In the genomic region with DNA sequence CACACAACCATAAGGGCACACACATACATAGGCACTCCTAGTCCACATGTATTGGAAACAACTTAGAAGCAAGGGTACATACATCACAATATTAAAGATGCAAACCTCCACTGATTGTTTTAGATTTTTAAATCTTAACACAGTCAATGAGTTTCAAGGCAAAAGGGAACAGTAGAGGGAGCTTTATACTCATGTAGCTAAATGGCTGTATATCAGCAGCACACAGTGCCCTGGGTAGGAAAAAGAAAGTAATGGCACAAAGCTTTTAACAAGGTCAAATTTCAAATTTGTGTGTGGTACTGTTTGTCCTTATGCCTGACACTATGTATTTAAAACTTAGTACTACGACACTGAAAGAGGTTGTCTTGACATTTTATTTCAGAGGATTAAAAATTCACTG, we compare ENCODE assay signal across 8 cellular contexts.
DNase-seq lines count a peak whose midpoint lies in the region; ATAC-seq and TF ChIP-seq lines count a peak whose summit lies in the region.

No MANE protein-coding gene starts in this region.

- DNase-seq in NCI-H748 (lab: John Stamatoyannopoulos, UW; ENCODE audit: unreplicated experiment), result peak; percentile 43
- no peak for DNase-seq in NCI-H748 treated with DMSO at 0.1 percent for 48 hours (lab: John Stamatoyannopoulos, UW)
- peak; percentile 2 for DNase-seq in NCI-H146 treated with DMSO at 0.1 percent for 48 hours (lab: John Stamatoyannopoulos, UW; ENCODE audit: unreplicated experiment)
- DNase-seq in ascending aorta (ENCODE audit: low spot score in 2 of 2), result no peak
- DNase-seq in inferior parietal cortex (ENCODE audit: extremely low spot score), result peak; percentile 71
- DNase-seq in superior temporal gyrus (ENCODE audit: extremely low spot score), result peak; percentile 86

- H3K27me3 ChIP-seq in ascending aorta, result no peaks in the 10 kb centered on the region

- ATAC-seq in GM19463 (IDR thresholded peaks at IDR 0.05; ENCODE audit: unreplicated experiment) (no peak), GM18867 (IDR thresholded peaks at IDR 0.05; ENCODE audit: unreplicated experiment) (no peak)

- peaks cover 24 to 45% of the 10 kb centered on the region in 2 donors for H3K36me3 ChIP-seq in ascending aorta

- intact Hi-C loops in ascending aorta (cut with DNase I), result loop anchor here (5.0 to 10.0 kb wide), 3 partner anchors 109 to 587 kb away; no protein-coding TSS in a partner anchor

- peaks cover 0 to 3% of the 10 kb centered on the region in 2 donors for H3K4me1 ChIP-seq in ascending aorta

- no peak overlapping the region for H3K4me3 ChIP-seq in ascending aorta

- no peak overlapping the region for H3K27ac ChIP-seq in ascending aorta

- peak; percentile 42 to 65 (median 45) for TF ChIP-seq CTCF in ascending aorta (IDR thresholded peaks at IDR 0.05)

- no peaks in the 10 kb centered on the region for H3K9me3 ChIP-seq in ascending aorta

Comparison
In these comparisons a context has a peak if more than half of its experiments do, and no peak if none do; other contexts are left out.
1. DNase-seq: peak in NCI-H748 (single experiment), NCI-H146 treated with DMSO at 0.1 percent for 48 hours (single experiment), inferior parietal cortex (single experiment) and superior temporal gyrus (single experiment); none in NCI-H748 treated with DMSO at 0.1 percent for 48 hours (single experiment) and ascending aorta (0 of 2).